In the genomic region with DNA sequence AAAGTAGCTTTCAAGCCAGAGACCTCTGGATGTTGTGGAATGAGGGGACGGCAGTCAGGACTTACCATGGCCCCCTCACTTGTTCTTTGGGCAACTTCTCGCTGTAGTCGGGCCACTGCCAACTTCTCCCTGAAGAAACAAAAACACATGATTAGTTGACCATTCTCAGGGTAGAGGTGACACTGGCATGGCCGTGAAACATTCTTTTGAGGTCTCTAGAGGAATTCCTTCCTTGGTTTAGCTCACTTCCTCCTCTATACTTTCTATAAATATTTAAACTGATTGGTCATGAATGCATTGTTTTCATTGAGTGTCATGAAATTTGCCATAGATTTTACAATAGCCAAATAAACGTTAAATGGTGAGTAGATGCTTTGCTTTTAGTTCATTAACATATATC, we compare ENCODE assay signal across 19 cellular contexts.
"Had no signal": no experiment of that assay in that cellular context is flagged by ENCODE, and none has a peak within 500 bp of the region (broad histone marks: within the 10 kb centered on the region; RNA-seq: fewer than 3 reads in every experiment).

No MANE protein-coding gene starts in this region.

- H3K9me3 Mint-ChIP-seq: stimulated activated memory B cell treated with anti-CD40 and anti-IgM and Interleukin-4, amounts not matched to agents 10 μg/mL and 1 μg/mL and 100 μg/mL, for 72 hours had no signal

- H3K27ac Mint-ChIP-seq: activated naive CD8-positive, alpha-beta T cell treated with anti-CD3 and anti-CD28 coated beads, Interleukin-2, amount 10 ng/mL, durations not matched to agents 7 days and 5 days; nephron; stimulated activated memory B cell treated with anti-CD40 and anti-IgM and Interleukin-4, amounts not matched to agents 10 μg/mL and 1 μg/mL and 100 μg/mL, for 72 hours; T-helper 1 cell treated with Interleukin-12 subunit alpha and Interleukin-12 subunit beta and Interleukin-4 antibody, amounts not matched to agents 30 μg/mL and 1 μg/mL, for 36 hours; WTC11 had no signal

- DNase-seq: activated CD4-positive, alpha-beta T cell treated with anti-CD3 and anti-CD28 coated beads for 4 hours; activated CD4-positive, alpha-beta T cell treated with anti-CD3 and anti-CD28 coated beads, Interleukin-2, amount 50 U/mL, for 48 hours; activated naive CD4-positive, alpha-beta T cell treated with Interleukin-2 at 50 U/mL for 16 hours; activated naive CD8-positive, alpha-beta T cell treated with anti-CD3 and anti-CD28 coated beads, Interleukin-2, amount 10 ng/mL, durations not matched to agents 7 days and 5 days; activated T-cell treated with anti-CD3 and anti-CD28 coated beads, Interleukin-2, amount 50 U/mL, for 48 hours; amniotic stem cell; effector memory CD4-positive, alpha-beta T cell; hypothalamus; left ventricle myocardium superior; pancreas; right lobe of liver; small intestine; stimulated activated CD4-positive, alpha-beta T cell treated with anti-CD3 and anti-CD28 coated beads, Interleukin-15, amount 100 ng/mL, for 24 hours; stomach; T1000 had no signal

- H3K4me1 Mint-ChIP-seq: activated naive CD8-positive, alpha-beta T cell treated with anti-CD3 and anti-CD28 coated beads, Interleukin-2, amount 10 ng/mL, durations not matched to agents 7 days and 5 days; nephron; stimulated activated memory B cell treated with anti-CD40 and anti-IgM and Interleukin-4, amounts not matched to agents 10 μg/mL and 1 μg/mL and 100 μg/mL, for 72 hours had no signal

- H3K36me3 Mint-ChIP-seq: activated naive CD8-positive, alpha-beta T cell treated with anti-CD3 and anti-CD28 coated beads, Interleukin-2, amount 10 ng/mL, durations not matched to agents 7 days and 5 days; stimulated activated memory B cell treated with anti-CD40 and anti-IgM and Interleukin-4, amounts not matched to agents 10 μg/mL and 1 μg/mL and 100 μg/mL, for 72 hours had no signal

- H3K27me3 Mint-ChIP-seq: activated naive CD8-positive, alpha-beta T cell treated with anti-CD3 and anti-CD28 coated beads, Interleukin-2, amount 10 ng/mL, durations not matched to agents 7 days and 5 days had no signal

- H3K4me3 Mint-ChIP-seq: activated naive CD8-positive, alpha-beta T cell treated with anti-CD3 and anti-CD28 coated beads, Interleukin-2, amount 10 ng/mL, durations not matched to agents 7 days and 5 days; nephron; stimulated activated memory B cell treated with anti-CD40 and anti-IgM and Interleukin-4, amounts not matched to agents 10 μg/mL and 1 μg/mL and 100 μg/mL, for 72 hours; T-helper 1 cell treated with Interleukin-12 subunit alpha and Interleukin-12 subunit beta and Interleukin-4 antibody, amounts not matched to agents 30 μg/mL and 1 μg/mL, for 36 hours; WTC11 had no signal
